Comparison of ENCODE assay signal across 1 cellular context in the genomic region with DNA sequence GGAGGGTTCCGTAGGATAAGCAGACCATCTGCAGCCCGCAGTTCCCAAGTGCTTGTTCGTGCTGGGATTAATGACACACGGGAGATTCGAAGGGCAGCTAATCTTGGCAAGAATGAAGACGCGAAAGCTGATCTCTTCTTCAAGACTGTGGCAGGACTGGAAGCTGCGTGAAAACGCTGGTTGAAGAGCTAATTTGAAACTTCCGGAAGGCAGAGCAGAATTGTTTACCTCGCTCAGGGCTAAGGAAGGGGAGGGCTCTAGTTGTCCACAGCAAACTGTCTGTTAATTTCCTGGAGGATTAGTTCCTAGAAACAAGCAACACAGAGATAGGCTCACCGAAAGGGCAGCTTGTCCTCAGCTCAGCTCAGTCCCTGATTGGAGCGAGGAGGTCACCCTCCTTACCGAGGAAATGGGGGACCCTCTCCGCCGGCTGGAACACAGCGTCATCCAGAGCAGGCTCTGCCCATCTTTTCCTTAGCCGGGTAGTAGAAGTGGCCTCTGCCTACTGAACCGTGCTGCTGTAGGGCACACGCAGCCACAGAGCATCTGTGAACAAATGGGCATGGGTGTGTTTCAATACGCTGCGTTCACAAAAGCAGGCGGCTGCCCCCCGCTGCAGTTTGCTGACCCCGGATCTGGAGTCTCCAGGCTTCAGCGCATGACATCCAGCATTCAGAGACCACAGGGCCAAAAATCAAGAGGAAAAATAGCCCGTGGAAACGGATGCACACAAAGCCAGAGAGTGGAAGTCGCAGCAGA.
TF ChIP-seq lines count a peak whose summit lies in the region.

No MANE protein-coding gene starts in this region.

TF ChIP-seq in HepG2, 621 proteins besides CTCF, POLR2A, EP300 and RAD21 (continued from another document and continues in another):
- TF ChIP-seq, protein P1, sequence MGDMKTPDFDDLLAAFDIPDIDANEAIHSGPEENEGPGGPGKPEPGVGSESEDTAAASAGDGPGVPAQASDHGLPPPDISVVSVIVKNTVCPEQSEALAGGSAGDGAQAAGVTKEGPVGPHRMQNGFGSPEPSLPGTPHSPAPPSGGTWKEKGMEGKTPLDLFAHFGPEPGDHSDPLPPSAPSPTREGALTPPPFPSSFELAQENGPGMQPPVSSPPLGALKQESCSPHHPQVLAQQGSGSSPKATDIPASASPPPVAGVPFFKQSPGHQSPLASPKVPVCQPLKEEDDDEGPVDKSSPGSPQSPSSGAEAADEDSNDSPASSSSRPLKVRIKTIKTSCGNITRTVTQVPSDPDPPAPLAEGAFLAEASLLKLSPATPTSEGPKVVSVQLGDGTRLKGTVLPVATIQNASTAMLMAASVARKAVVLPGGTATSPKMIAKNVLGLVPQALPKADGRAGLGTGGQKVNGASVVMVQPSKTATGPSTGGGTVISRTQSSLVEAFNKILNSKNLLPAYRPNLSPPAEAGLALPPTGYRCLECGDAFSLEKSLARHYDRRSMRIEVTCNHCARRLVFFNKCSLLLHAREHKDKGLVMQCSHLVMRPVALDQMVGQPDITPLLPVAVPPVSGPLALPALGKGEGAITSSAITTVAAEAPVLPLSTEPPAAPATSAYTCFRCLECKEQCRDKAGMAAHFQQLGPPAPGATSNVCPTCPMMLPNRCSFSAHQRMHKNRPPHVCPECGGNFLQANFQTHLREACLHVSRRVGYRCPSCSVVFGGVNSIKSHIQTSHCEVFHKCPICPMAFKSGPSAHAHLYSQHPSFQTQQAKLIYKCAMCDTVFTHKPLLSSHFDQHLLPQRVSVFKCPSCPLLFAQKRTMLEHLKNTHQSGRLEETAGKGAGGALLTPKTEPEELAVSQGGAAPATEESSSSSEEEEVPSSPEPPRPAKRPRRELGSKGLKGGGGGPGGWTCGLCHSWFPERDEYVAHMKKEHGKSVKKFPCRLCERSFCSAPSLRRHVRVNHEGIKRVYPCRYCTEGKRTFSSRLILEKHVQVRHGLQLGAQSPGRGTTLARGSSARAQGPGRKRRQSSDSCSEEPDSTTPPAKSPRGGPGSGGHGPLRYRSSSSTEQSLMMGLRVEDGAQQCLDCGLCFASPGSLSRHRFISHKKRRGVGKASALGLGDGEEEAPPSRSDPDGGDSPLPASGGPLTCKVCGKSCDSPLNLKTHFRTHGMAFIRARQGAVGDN (CRISPR knock-in tag; IDR thresholded peaks at IDR 0.05): peak; percentile 61
- peak; percentile 76; the same call in 1 of the 2 replicates for TF ChIP-seq ELF3 (CRISPR knock-in tag; IDR thresholded peaks at IDR 0.05)
- TF ChIP-seq, protein P2, sequence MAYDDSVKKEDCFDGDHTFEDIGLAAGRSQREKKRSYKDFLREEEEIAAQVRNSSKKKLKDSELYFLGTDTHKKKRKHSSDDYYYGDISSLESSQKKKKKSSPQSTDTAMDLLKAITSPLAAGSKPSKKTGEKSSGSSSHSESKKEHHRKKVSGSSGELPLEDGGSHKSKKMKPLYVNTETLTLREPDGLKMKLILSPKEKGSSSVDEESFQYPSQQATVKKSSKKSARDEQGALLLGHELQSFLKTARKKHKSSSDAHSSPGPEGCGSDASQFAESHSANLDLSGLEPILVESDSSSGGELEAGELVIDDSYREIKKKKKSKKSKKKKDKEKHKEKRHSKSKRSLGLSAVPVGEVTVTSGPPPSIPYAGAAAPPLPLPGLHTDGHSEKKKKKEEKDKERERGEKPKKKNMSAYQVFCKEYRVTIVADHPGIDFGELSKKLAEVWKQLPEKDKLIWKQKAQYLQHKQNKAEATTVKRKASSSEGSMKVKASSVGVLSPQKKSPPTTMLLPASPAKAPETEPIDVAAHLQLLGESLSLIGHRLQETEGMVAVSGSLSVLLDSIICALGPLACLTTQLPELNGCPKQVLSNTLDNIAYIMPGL (CRISPR knock-in tag; IDR thresholded peaks at IDR 0.05; ENCODE audit: borderline replicate concordance in 1 of 2, low read depth in 1 of 2): 0 out of 4 replicates have a peak, but pooled peaks of 1 of the 2 experiments have one; percentile 32
- TF ChIP-seq TCF7 (IDR thresholded peaks at IDR 0.05; ENCODE audit: low read depth): no peak
- TF ChIP-seq MEF2D (CRISPR knock-in tag; IDR thresholded peaks at IDR 0.05): no peak
- 0 out of 2 replicates have a peak, but pooled peaks have one; percentile 12 for TF ChIP-seq TSC22D2 (CRISPR knock-in tag; IDR thresholded peaks at IDR 0.05; ENCODE audit: borderline replicate concordance)
- peak; percentile 81; the same call in 1 of the 2 replicates for TF ChIP-seq ETV5 (CRISPR knock-in tag; IDR thresholded peaks at IDR 0.05; ENCODE audit: borderline replicate concordance)
- TF ChIP-seq MEIS2 (CRISPR knock-in tag; IDR thresholded peaks at IDR 0.05): no peak
- 0 out of 2 replicates have a peak, but pooled peaks have one; percentile 41 for TF ChIP-seq GATAD2A (CRISPR knock-in tag; IDR thresholded peaks at IDR 0.05)
- no peak for TF ChIP-seq ZNF746 (CRISPR knock-in tag; IDR thresholded peaks at IDR 0.05)
- TF ChIP-seq, protein P3, sequence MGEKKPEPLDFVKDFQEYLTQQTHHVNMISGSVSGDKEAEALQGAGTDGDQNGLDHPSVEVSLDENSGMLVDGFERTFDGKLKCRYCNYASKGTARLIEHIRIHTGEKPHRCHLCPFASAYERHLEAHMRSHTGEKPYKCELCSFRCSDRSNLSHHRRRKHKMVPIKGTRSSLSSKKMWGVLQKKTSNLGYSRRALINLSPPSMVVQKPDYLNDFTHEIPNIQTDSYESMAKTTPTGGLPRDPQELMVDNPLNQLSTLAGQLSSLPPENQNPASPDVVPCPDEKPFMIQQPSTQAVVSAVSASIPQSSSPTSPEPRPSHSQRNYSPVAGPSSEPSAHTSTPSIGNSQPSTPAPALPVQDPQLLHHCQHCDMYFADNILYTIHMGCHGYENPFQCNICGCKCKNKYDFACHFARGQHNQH (CRISPR knock-in tag; IDR thresholded peaks at IDR 0.05): 0 out of 2 replicates have a peak, but pooled peaks have one; percentile 23
- no peak for TF ChIP-seq NR2F1 (CRISPR knock-in tag; IDR thresholded peaks at IDR 0.05)
- TF ChIP-seq MTA1 (CRISPR knock-in tag; IDR thresholded peaks at IDR 0.05; ENCODE audit: borderline replicate concordance): 0 out of 2 replicates have a peak, but pooled peaks have one; percentile 20
- TF ChIP-seq ZFP36L1 (CRISPR knock-in tag; IDR thresholded peaks at IDR 0.05): no peak
- peak; percentile 79 for TF ChIP-seq PITX1 (CRISPR knock-in tag; IDR thresholded peaks at IDR 0.05)
- peak; percentile 37; the same call in 1 of the 2 replicates for TF ChIP-seq MIER3 (CRISPR knock-in tag; IDR thresholded peaks at IDR 0.05; ENCODE audit: borderline replicate concordance)
- 0 out of 2 replicates have a peak, but pooled peaks have one; percentile 11 for TF ChIP-seq TARDBP (CRISPR knock-in tag; IDR thresholded peaks at IDR 0.05)
- TF ChIP-seq FOXO1 (CRISPR knock-in tag; IDR thresholded peaks at IDR 0.05): peak; percentile 39; the same call in 1 of the 2 replicates
- peak; percentile 34; the same call in 1 of the 2 replicates for TF ChIP-seq UBTF (CRISPR knock-in tag; IDR thresholded peaks at IDR 0.05)
- TF ChIP-seq ZNF652 (CRISPR knock-in tag; IDR thresholded peaks at IDR 0.05; ENCODE audit: borderline replicate concordance, low read depth): 0 out of 2 replicates have a peak, but pooled peaks have one; percentile 45
- TF ChIP-seq RORA (CRISPR knock-in tag; IDR thresholded peaks at IDR 0.05): no peak
- no peak for TF ChIP-seq ATF4 (CRISPR knock-in tag; IDR thresholded peaks at IDR 0.05)
- TF ChIP-seq KAT7 (CRISPR knock-in tag; IDR thresholded peaks at IDR 0.05; ENCODE audit: borderline replicate concordance): no peak
- TF ChIP-seq GABPA (IDR thresholded peaks at IDR 0.05; ENCODE audit: low read depth, low read length): no peak
- TF ChIP-seq GABPA (CRISPR knock-in tag; IDR thresholded peaks at IDR 0.05; ENCODE audit: low read depth): peak; percentile 64
- TF ChIP-seq, protein P4, sequence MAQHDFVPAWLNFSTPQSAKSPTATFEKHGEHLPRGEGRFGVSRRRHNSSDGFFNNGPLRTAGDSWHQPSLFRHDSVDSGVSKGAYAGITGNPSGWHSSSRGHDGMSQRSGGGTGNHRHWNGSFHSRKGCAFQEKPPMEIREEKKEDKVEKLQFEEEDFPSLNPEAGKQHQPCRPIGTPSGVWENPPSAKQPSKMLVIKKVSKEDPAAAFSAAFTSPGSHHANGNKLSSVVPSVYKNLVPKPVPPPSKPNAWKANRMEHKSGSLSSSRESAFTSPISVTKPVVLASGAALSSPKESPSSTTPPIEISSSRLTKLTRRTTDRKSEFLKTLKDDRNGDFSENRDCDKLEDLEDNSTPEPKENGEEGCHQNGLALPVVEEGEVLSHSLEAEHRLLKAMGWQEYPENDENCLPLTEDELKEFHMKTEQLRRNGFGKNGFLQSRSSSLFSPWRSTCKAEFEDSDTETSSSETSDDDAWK (CRISPR knock-in tag; IDR thresholded peaks at IDR 0.05): no peak
- TF ChIP-seq ZNF569 (CRISPR knock-in tag; IDR thresholded peaks at IDR 0.05; ENCODE audit: borderline replicate concordance): no peak
- no peak for TF ChIP-seq ZNF766 (CRISPR knock-in tag; IDR thresholded peaks at IDR 0.05; ENCODE audit: borderline replicate concordance)
- TF ChIP-seq SIX1 (CRISPR knock-in tag; IDR thresholded peaks at IDR 0.05; ENCODE audit: borderline replicate concordance): no peak; the same call in 1 of the 2 replicates
- no peak for TF ChIP-seq ZNF619 (CRISPR knock-in tag; IDR thresholded peaks at IDR 0.05)
- TF ChIP-seq YEATS2 (CRISPR knock-in tag; IDR thresholded peaks at IDR 0.05; ENCODE audit: borderline replicate concordance): peak; percentile 24; the same call in 1 of the 2 replicates
- no peak for TF ChIP-seq ZNF530 (CRISPR knock-in tag; IDR thresholded peaks at IDR 0.05; ENCODE audit: low read depth)
- TF ChIP-seq TRIM22 (IDR thresholded peaks at IDR 0.05): no peak
- TF ChIP-seq SAP130 (CRISPR knock-in tag; IDR thresholded peaks at IDR 0.05; ENCODE audit: low read depth): peak; percentile 69
- no peak for TF ChIP-seq ZNF121 (CRISPR knock-in tag; IDR thresholded peaks at IDR 0.05)
- TF ChIP-seq ZFX (CRISPR knock-in tag; IDR thresholded peaks at IDR 0.05; ENCODE audit: low read depth): no peak
- no peak; the same call in 1 of the 2 replicates for TF ChIP-seq TBX2 (CRISPR knock-in tag; IDR thresholded peaks at IDR 0.05; ENCODE audit: borderline replicate concordance)
- 0 out of 2 replicates have a peak, but pooled peaks have one; percentile 9 for TF ChIP-seq THAP9 (CRISPR knock-in tag; IDR thresholded peaks at IDR 0.05; ENCODE audit: borderline replicate concordance)
- TF ChIP-seq ELF1 (CRISPR knock-in tag; IDR thresholded peaks at IDR 0.05): 0 out of 2 replicates have a peak, but pooled peaks have one; percentile 18
- no peak for TF ChIP-seq FOXP1 (IDR thresholded peaks at IDR 0.05)
- TF ChIP-seq FOXP1 (CRISPR knock-in tag; IDR thresholded peaks at IDR 0.05): peak; percentile 58
